In genomic region chr6:51414361-51414760, GRCh38 we compare ENCODE assay signal across 8 cellular contexts.
"Had no signal": no experiment of that assay in that cellular context is flagged by ENCODE, and none has a peak within 500 bp of the region (broad histone marks: within the 10 kb centered on the region; RNA-seq: fewer than 3 reads in every experiment).

No MANE protein-coding gene starts in this region.

- H3K4me3 ChIP-seq: GM12878 had no signal

- FAIRE-seq: G401.6, GM12878, GM12891, GM12892, GM18507, GM19239 had no signal

- DNase-seq: GDM1, GF-D8 had no signal

- ATAC-seq: GM12878 had no signal
